In genomic region chr1:201551096-201551495, GRCh38 we compare ENCODE assay signal across 2 cellular contexts.
TF ChIP-seq lines count a peak whose summit lies in the region.

No MANE protein-coding gene starts in this region.

TF ChIP-seq in SK-N-SH, 30 proteins besides CTCF, POLR2A, EP300 and RAD21 (continued from another document):
- TF ChIP-seq, protein P1, sequence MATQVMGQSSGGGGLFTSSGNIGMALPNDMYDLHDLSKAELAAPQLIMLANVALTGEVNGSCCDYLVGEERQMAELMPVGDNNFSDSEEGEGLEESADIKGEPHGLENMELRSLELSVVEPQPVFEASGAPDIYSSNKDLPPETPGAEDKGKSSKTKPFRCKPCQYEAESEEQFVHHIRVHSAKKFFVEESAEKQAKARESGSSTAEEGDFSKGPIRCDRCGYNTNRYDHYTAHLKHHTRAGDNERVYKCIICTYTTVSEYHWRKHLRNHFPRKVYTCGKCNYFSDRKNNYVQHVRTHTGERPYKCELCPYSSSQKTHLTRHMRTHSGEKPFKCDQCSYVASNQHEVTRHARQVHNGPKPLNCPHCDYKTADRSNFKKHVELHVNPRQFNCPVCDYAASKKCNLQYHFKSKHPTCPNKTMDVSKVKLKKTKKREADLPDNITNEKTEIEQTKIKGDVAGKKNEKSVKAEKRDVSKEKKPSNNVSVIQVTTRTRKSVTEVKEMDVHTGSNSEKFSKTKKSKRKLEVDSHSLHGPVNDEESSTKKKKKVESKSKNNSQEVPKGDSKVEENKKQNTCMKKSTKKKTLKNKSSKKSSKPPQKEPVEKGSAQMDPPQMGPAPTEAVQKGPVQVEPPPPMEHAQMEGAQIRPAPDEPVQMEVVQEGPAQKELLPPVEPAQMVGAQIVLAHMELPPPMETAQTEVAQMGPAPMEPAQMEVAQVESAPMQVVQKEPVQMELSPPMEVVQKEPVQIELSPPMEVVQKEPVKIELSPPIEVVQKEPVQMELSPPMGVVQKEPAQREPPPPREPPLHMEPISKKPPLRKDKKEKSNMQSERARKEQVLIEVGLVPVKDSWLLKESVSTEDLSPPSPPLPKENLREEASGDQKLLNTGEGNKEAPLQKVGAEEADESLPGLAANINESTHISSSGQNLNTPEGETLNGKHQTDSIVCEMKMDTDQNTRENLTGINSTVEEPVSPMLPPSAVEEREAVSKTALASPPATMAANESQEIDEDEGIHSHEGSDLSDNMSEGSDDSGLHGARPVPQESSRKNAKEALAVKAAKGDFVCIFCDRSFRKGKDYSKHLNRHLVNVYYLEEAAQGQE (IDR thresholded peaks at IDR 0.05; ENCODE audit: low read depth, low read length): no peak
- TF ChIP-seq MXI1 (IDR thresholded peaks at IDR 0.05; ENCODE audit: low read depth, low read length) (no peak), TCF12 (IDR thresholded peaks at IDR 0.05) (no peak), JUND (IDR thresholded peaks at IDR 0.05) (no peak), RCOR1 (IDR thresholded peaks at IDR 0.05; ENCODE audit: low read length) (no peak), USF1 (IDR thresholded peaks at IDR 0.05; ENCODE audit: borderline replicate concordance, low read depth) (no peak), FOSL2 (IDR thresholded peaks at IDR 0.05; ENCODE audit: borderline replicate concordance, low read depth) (no peak)
- TF ChIP-seq, protein P2, sequence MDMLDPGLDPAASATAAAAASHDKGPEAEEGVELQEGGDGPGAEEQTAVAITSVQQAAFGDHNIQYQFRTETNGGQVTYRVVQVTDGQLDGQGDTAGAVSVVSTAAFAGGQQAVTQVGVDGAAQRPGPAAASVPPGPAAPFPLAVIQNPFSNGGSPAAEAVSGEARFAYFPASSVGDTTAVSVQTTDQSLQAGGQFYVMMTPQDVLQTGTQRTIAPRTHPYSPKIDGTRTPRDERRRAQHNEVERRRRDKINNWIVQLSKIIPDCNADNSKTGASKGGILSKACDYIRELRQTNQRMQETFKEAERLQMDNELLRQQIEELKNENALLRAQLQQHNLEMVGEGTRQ (IDR thresholded peaks at IDR 0.05; ENCODE audit: borderline replicate concordance, low read depth, low read length): no peak

TF ChIP-seq in SK-N-SH treated with all-trans-retinoic acid at 6 μM for 48 hours, 23 proteins besides CTCF, POLR2A, EP300 and RAD21 (continued from another document):
- TF ChIP-seq ZC3H10 (CRISPR knock-in tag; IDR thresholded peaks at IDR 0.05) (no peak), ISL1 (CRISPR knock-in tag; IDR thresholded peaks at IDR 0.05) (no peak), ESRRG (CRISPR knock-in tag; IDR thresholded peaks at IDR 0.05) (no peak), ZNF8 (CRISPR knock-in tag; IDR thresholded peaks at IDR 0.05) (no peak), GLIS3 (CRISPR knock-in tag; IDR thresholded peaks at IDR 0.05) (no peak), PPARA (CRISPR knock-in tag; IDR thresholded peaks at IDR 0.05; ENCODE audit: borderline replicate concordance) (no peak), TCF4 (CRISPR knock-in tag; IDR thresholded peaks at IDR 0.05; ENCODE audit: borderline replicate concordance) (no peak), ZNF565 (CRISPR knock-in tag; conservative IDR thresholded peaks at IDR 0.05; ENCODE audit: low read depth) (no peak), ZFP30 (CRISPR knock-in tag; IDR thresholded peaks at IDR 0.05) (no peak), CSRNP3 (CRISPR knock-in tag; IDR thresholded peaks at IDR 0.05) (no peak)
